In the genomic region with DNA sequence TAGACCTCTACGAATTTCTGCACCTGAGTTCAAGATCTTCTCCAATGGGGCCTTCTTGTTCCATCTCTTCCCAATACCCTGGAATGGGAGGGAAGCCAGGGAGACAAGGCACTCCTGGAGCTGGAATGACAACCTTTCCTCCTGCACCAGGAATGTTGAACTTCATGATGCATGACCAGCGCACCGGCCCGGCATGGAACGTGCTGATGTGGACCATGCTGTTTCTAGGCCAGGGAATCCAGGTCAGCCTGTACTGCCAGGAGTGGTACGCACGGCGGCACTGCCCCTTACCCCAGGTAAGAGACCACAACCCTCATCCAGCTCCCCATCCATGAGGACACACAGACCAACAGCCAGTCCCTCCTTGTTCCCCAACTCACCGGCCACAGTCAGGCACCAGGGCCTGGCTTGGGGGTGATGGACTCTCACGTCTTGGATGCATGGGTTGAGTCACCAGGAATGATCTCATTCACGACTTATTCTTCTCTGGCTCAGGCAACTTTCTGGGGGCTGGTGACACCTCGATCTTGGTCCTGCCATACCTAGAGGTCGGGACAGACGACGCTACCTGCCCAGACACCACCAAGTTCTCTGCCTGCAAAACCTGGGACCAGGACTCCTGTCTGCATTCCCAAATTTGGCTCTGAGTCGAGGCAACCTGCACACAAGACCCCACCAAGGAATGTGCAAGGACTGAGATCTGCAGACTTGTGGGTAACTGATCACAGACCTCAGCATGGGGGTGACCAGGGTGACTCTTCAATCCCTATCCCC, we compare ENCODE assay signal across 15 cellular contexts. TPM values are rescaled to one million over a fixed set of nuclear protein-coding genes. Genes with fewer than 3 reads are reported as not detected.
DNase-seq lines count a peak whose midpoint lies in the region; ATAC-seq and TF ChIP-seq lines count a peak whose summit lies in the region.
"Had no signal": no experiment of that assay in that cellular context is flagged by ENCODE, and none has a peak within 500 bp of the region (broad histone marks: within the 10 kb centered on the region; RNA-seq: fewer than 3 reads in every experiment).

No MANE protein-coding gene starts in this region.

- no peak for TF ChIP-seq EP300 in Ishikawa (IDR thresholded peaks at IDR 0.05; ENCODE audit: borderline replicate concordance)

- no peaks in the 10 kb centered on the region for H3K79me1 ChIP-seq in neuronal stem cell (ENCODE audit: low read depth, low read length)
- no peaks in the 10 kb centered on the region for H3K79me1 ChIP-seq in mesendoderm (ENCODE audit: low read length)

- no peak overlapping the region for H3K4ac ChIP-seq in neuronal stem cell (ENCODE audit: low read length)
- H3K4ac ChIP-seq in mesendoderm (ENCODE audit: low read depth, low read length), result no peak overlapping the region

- H3K9me3 ChIP-seq in neuronal stem cell (replicated peaks in 1 of 2; ENCODE audit: control insufficient read depth in 2 of 2, insufficient read depth in 1 of 2, low read depth in 1 of 2, low read length in 2 of 2), result peaks cover 0 to 6% of the 10 kb centered on the region in 2 donors
- no peaks in the 10 kb centered on the region for H3K9me3 ChIP-seq in A673 (ENCODE audit: low read depth, low read length, poor library complexity, severe bottlenecking)
- H3K9me3 ChIP-seq: transverse colon had no signal

- no peak overlapping the region for H3K4me3 ChIP-seq in choroid plexus epithelial cell (ENCODE audit: low read depth, low read length)
- peak overlapping the region in 1 of 2 donors; percentile 34 for H3K4me3 ChIP-seq in neuronal stem cell (ENCODE audit: low read length in 2 of 2)
- H3K4me3 ChIP-seq in mesendoderm (ENCODE audit: low read length), result no peak overlapping the region
- H3K4me3 ChIP-seq in A673 (ENCODE audit: low read depth, low read length, poor library complexity, severe bottlenecking), result no peak overlapping the region
- H3K4me3 ChIP-seq: transverse colon had no signal

- H2BK12ac ChIP-seq in neuronal stem cell (ENCODE audit: low read length), result no peak overlapping the region

- TF ChIP-seq RAD21 in Ishikawa (IDR thresholded peaks at IDR 0.05; ENCODE audit: low read depth), result no peak

- H3K4me1 ChIP-seq in neuronal stem cell (ENCODE audit: control insufficient read depth in 2 of 2, insufficient read depth in 1 of 2, low read depth in 1 of 2, low read length in 2 of 2) (peaks cover 0 to 2% of the 10 kb centered on the region in 2 donors), mesendoderm (ENCODE audit: control insufficient read depth, low read depth, low read length) (no peaks in the 10 kb centered on the region), A673 (ENCODE audit: insufficient read depth, low read length, poor library complexity, severe bottlenecking) (no peaks in the 10 kb centered on the region)
- H3K4me1 ChIP-seq: transverse colon had no signal

- no peak overlapping the region for H3K27ac ChIP-seq in neuronal stem cell (replicated peaks; ENCODE audit: low read length)
- H3K27ac ChIP-seq in mesendoderm (ENCODE audit: low read depth, low read length), result no peak overlapping the region
- no peak overlapping the region for H3K27ac ChIP-seq in A673 (ENCODE audit: low read depth, low read length, poor library complexity, severe bottlenecking)
- H3K27ac ChIP-seq: C4-2B, transverse colon had no signal

- H2AFZ ChIP-seq in neuronal stem cell (ENCODE audit: low read length), result no peak overlapping the region

- no peaks in the 10 kb centered on the region for H3K79me2 ChIP-seq in mesendoderm (ENCODE audit: control insufficient read depth, insufficient read depth, low read length)

- H3K9ac ChIP-seq in neuronal stem cell (ENCODE audit: low read depth, low read length, poor library complexity) (no peak overlapping the region), mesendoderm (ENCODE audit: low read length) (no peak overlapping the region)

- ATAC-seq in HG03520 (IDR thresholded peaks at IDR 0.05; ENCODE audit: unreplicated experiment), result no peak
- ATAC-seq in GM19467 (IDR thresholded peaks at IDR 0.05; ENCODE audit: unreplicated experiment), result no peak
- ATAC-seq: left ventricle myocardium superior; naive thymus-derived CD8-positive, alpha-beta T cell had no signal

- no peaks in the 10 kb centered on the region for H3K36me3 ChIP-seq in neuronal stem cell (replicated peaks in 1 of 2; ENCODE audit: control insufficient read depth in 2 of 2, insufficient read depth in 2 of 2, low read length in 2 of 2)
- H3K36me3 ChIP-seq in mesendoderm (ENCODE audit: control insufficient read depth, insufficient read depth, low read length), result no peaks in the 10 kb centered on the region
- no peaks in the 10 kb centered on the region for H3K36me3 ChIP-seq in A673 (ENCODE audit: insufficient read depth, low read length, poor library complexity, severe bottlenecking)
- H3K36me3 ChIP-seq: transverse colon had no signal

- H3K14ac ChIP-seq in neuronal stem cell (ENCODE audit: low read length), result no peak overlapping the region

- H3K23ac ChIP-seq in neuronal stem cell (ENCODE audit: low read depth, low read length, poor library complexity) (peak overlapping the region; percentile 32), mesendoderm (ENCODE audit: low read length) (no peak overlapping the region)

- no TSS peak for BruUV-seq in A673 (replicated peaks; lab: Mats Ljungman, UMichigan)

- POLR2A ChIA-PET in A673 (lab: Charles Lee; ENCODE audit: low non-redundant PET), result no interaction called here

- no peak overlapping the region for H2BK15ac ChIP-seq in neuronal stem cell (ENCODE audit: low read length)
- H2BK15ac ChIP-seq in mesendoderm (replicated peaks; ENCODE audit: low read depth), result no peak overlapping the region

- no peak overlapping the region for H3K56ac ChIP-seq in mesendoderm (ENCODE audit: low read length)

- no peak overlapping the region for H4K91ac ChIP-seq in neuronal stem cell (ENCODE audit: low read depth, low read length, poor library complexity)

- H3K4me2 ChIP-seq in neuronal stem cell (ENCODE audit: insufficient read depth, low read length, poor library complexity, severe bottlenecking), result no peak overlapping the region
- H3K4me2 ChIP-seq in mesendoderm (ENCODE audit: low read length), result no peak overlapping the region

- DNase-seq in GM03348 (ENCODE audit: low spot score) (peak; percentile 66), choroid plexus epithelial cell (ENCODE audit: low read depth) (peak; percentile 21), neuronal stem cell (ENCODE audit: low spot score) (no peak), mesendoderm (no peak), A673 (ENCODE audit: low spot score) (no peak)
- DNase-seq: activated naive CD4-positive, alpha-beta T cell treated with anti-CD3 and anti-CD28 coated beads, Interleukin-2, amount 10 ng/mL, durations not matched to agents 7 days and 5 days; central memory CD4-positive, alpha-beta T cell; left ventricle myocardium superior; naive thymus-derived CD8-positive, alpha-beta T cell; right cardiac atrium; transverse colon had no signal

- H2BK5ac ChIP-seq in neuronal stem cell (ENCODE audit: low read length) (no peak overlapping the region), mesendoderm (ENCODE audit: low read length) (no peak overlapping the region)

- TF ChIP-seq CTCF in choroid plexus epithelial cell (conservative IDR thresholded peaks at IDR 0.05; ENCODE audit: low read depth, low read length) (no peak), A673 (conservative IDR thresholded peaks at IDR 0.05; ENCODE audit: low read depth, low read length) (no peak)

- H3K18ac ChIP-seq in neuronal stem cell (ENCODE audit: low read length) (peak overlapping the region; percentile 61), mesendoderm (ENCODE audit: low read length) (no peak overlapping the region)

- no CpG with 5 or more reads among the region's 16 CpGs for WGBS in neuronal stem cell (ENCODE audit: extremely low coverage in 2 of 2, insufficient read length in 2 of 2, insufficient replicate concordance in 1 of 2), 2 donors
- WGBS in mesendoderm (ENCODE audit: extremely low coverage, insufficient coverage, low lambda C conversion rate), result no CpG with 5 or more reads among the region's 16 CpGs

- H2BK120ac ChIP-seq in neuronal stem cell (ENCODE audit: low read depth, low read length), result no peak overlapping the region
- H2BK120ac ChIP-seq in mesendoderm (ENCODE audit: low read depth, low read length), result no peak overlapping the region

- H4K8ac ChIP-seq in neuronal stem cell (ENCODE audit: low read depth, low read length) (no peak overlapping the region), mesendoderm (ENCODE audit: low read depth, low read length) (no peak overlapping the region)

- no peak overlapping the region for H4K5ac ChIP-seq in mesendoderm (ENCODE audit: low read length)

- CTCF ChIA-PET in A673 (lab: Charles Lee), result no interaction called here

- no peak overlapping the region for H2AK5ac ChIP-seq in neuronal stem cell (ENCODE audit: low read depth, low read length)
- no peak overlapping the region for H2AK5ac ChIP-seq in mesendoderm (ENCODE audit: low read length)

- H3K27me3 ChIP-seq in neuronal stem cell (ENCODE audit: control insufficient read depth in 3 of 3, insufficient read depth in 3 of 3, low read depth in 1 of 3, low read length in 3 of 3), result peaks cover 0 to 7% (median 2%) of the 10 kb centered on the region in 3 experiments
- H3K27me3 ChIP-seq in mesendoderm (ENCODE audit: insufficient read depth, low read length, poor library complexity), result no peaks in the 10 kb centered on the region
- H3K27me3 ChIP-seq in A673 (replicated peaks; ENCODE audit: insufficient read depth, low read depth, low read length, poor library complexity), result no peaks in the 10 kb centered on the region
- H3K27me3 ChIP-seq: transverse colon had no signal

- intact Hi-C loops in A673 (cut with micrococcal nuclease; ENCODE audit: unreplicated experiment), result no loop called here

RNA-seq across cellular contexts. Expression of gene SOAT2, which starts 20.5 kb away (rescaled TPM):
- not detected for polyA plus RNA-seq in neuronal stem cell (2013, experiment 1 of 2)
- not detected for polyA plus RNA-seq in neuronal stem cell (2013, experiment 2 of 2)
- polyA plus RNA-seq in mesendoderm (2013, experiment 1 of 2), result not detected
- polyA plus RNA-seq in mesendoderm (2013, experiment 2 of 2), result 0.01 TPM
- total RNA-seq in A673 (2021), result not detected in 2 replicates

RNA-seq across cellular contexts. Expression of gene IGFBP6, which starts 26.3 kb away (rescaled TPM):
- polyA plus RNA-seq in neuronal stem cell (2013, experiment 1 of 2), result 0.43 TPM
- 0.53 TPM for polyA plus RNA-seq in neuronal stem cell (2013, experiment 2 of 2)
- polyA plus RNA-seq in mesendoderm (2013, experiment 1 of 2), result 4.1 TPM
- 4.5 TPM for polyA plus RNA-seq in mesendoderm (2013, experiment 2 of 2)
- total RNA-seq in A673 (2021), result 6.6 and 7.3 TPM in 2 replicates

RNA-seq across cellular contexts. Expression of gene SPRYD3, which starts 44.6 kb away (rescaled TPM):
- polyA plus RNA-seq in neuronal stem cell (2013, experiment 1 of 2), result 3.1 TPM
- polyA plus RNA-seq in neuronal stem cell (2013, experiment 2 of 2), result 3.1 TPM
- 4.4 TPM for polyA plus RNA-seq in mesendoderm (2013, experiment 1 of 2)
- polyA plus RNA-seq in mesendoderm (2013, experiment 2 of 2), result 4.3 TPM
- 17.0 and 19.3 TPM in 2 replicates for total RNA-seq in A673 (2021)

RNA-seq across cellular contexts. Expression of gene ZNF740, which starts 56.8 kb away (rescaled TPM):
- polyA plus RNA-seq in neuronal stem cell (2013, experiment 1 of 2), result 19.7 TPM
- 19.5 TPM for polyA plus RNA-seq in neuronal stem cell (2013, experiment 2 of 2)
- 6.8 TPM for polyA plus RNA-seq in mesendoderm (2013, experiment 1 of 2)
- polyA plus RNA-seq in mesendoderm (2013, experiment 2 of 2), result 7.1 TPM
- total RNA-seq in A673 (2021), result 48.6 and 50.3 TPM in 2 replicates

RNA-seq across cellular contexts. Expression of gene CSAD, which starts 57.0 kb away (rescaled TPM):
- 14.3 TPM for polyA plus RNA-seq in neuronal stem cell (2013, experiment 1 of 2)
- 14.1 TPM for polyA plus RNA-seq in neuronal stem cell (2013, experiment 2 of 2)
- polyA plus RNA-seq in mesendoderm (2013, experiment 1 of 2), result 3.2 TPM
- 3.5 TPM for polyA plus RNA-seq in mesendoderm (2013, experiment 2 of 2)
- total RNA-seq in A673 (2021), result 32.3 and 37.5 TPM in 2 replicates

Comparison
In these comparisons a context has a peak if more than half of its experiments do, and no peak if none do; other contexts are left out.
1. DNase-seq: peak in GM03348 (single experiment) and choroid plexus epithelial cell (single experiment); none in neuronal stem cell (single experiment), mesendoderm (single experiment) and A673 (single experiment).